19 cellular contexts compared by ENCODE assay signal in genomic region chr9:26033346-26033745, GRCh38.
A peak's percentile ranks its signal among the peaks of the same experiment; 100 is the strongest.
DNase-seq lines count a peak whose midpoint lies in the region; ATAC-seq and TF ChIP-seq lines count a peak whose summit lies in the region.
"Had no signal": no experiment of that assay in that cellular context is flagged by ENCODE, and none has a peak within 500 bp of the region (broad histone marks: within the 10 kb centered on the region; RNA-seq: fewer than 3 reads in every experiment).

No MANE protein-coding gene starts in this region.

- H3K27me3 ChIP-seq in testis = no peaks in the 10 kb centered on the region
- H3K27me3 ChIP-seq: SJSA1 had no signal

- H3K36me3 ChIP-seq in testis (ENCODE audit: low read depth, missing control alignments) = no peaks in the 10 kb centered on the region
- H3K36me3 ChIP-seq: SJSA1 had no signal

- H3K27me3 Mint-ChIP-seq in activated naive CD8-positive, alpha-beta T cell treated with anti-CD3 and anti-CD28 coated beads for 36 hours = no peaks in the 10 kb centered on the region
- H3K27me3 Mint-ChIP-seq: CD4-positive, alpha-beta memory T cell had no signal

- H3K27ac ChIP-seq in testis = no peak overlapping the region
- H3K27ac ChIP-seq: HL-60, PC-9, SJSA1 had no signal

- H3K4me1 Mint-ChIP-seq in activated naive CD8-positive, alpha-beta T cell treated with anti-CD3 and anti-CD28 coated beads for 36 hours = no peaks in the 10 kb centered on the region
- H3K4me1 Mint-ChIP-seq: CD4-positive, alpha-beta memory T cell had no signal

- no peak overlapping the region for H3K4me3 ChIP-seq in testis
- H3K4me3 ChIP-seq: PC-9, SJSA1 had no signal

- intact Hi-C loops in testis (cut with DNase I; ENCODE audit: low total_unique reads) = no loop called here

- H3K4me1 ChIP-seq in testis = no peaks in the 10 kb centered on the region
- H3K4me1 ChIP-seq: SJSA1 had no signal

- TF ChIP-seq CTCF in testis (IDR thresholded peaks at IDR 0.05) = no peak

- no peak overlapping the region for H3K27ac Mint-ChIP-seq in activated naive CD8-positive, alpha-beta T cell treated with anti-CD3 and anti-CD28 coated beads for 36 hours
- H3K27ac Mint-ChIP-seq: CD4-positive, alpha-beta memory T cell had no signal

- no peak for TF ChIP-seq POLR2A in testis (IDR thresholded peaks at IDR 0.05)

- DNase-seq in EL (peak; percentile 6), M059J (ENCODE audit: low read depth) (peak; percentile 18), astrocyte of the hippocampus (ENCODE audit: low read depth, low spot score) (peak; percentile 29), testis (no peak)
- no peak for DNase-seq in activated naive CD8-positive, alpha-beta T cell treated with anti-CD3 and anti-CD28 coated beads for 36 hours
- DNase-seq: ACHN; Calu3; CD4-positive, alpha-beta memory T cell; H7; KG1; NCI-H1048; NCI-H1436 treated with DMSO at 0.1 percent for 48 hours; NCI-H2081; NCI-H524; PC-9 had no signal

- 72 to 86% methylated on average over 3 of the region's 3 CpGs for WGBS in testis, 2 donors

- ATAC-seq in HG03159 (IDR thresholded peaks at IDR 0.05; ENCODE audit: unreplicated experiment) (no peak), GM18909 (IDR thresholded peaks at IDR 0.05; ENCODE audit: poor library complexity, unreplicated experiment) (no peak)

- peaks cover 6% of the 10 kb centered on the region for H3K9me3 Mint-ChIP-seq in activated naive CD8-positive, alpha-beta T cell treated with anti-CD3 and anti-CD28 coated beads for 36 hours

- no peak overlapping the region for H3K4me3 Mint-ChIP-seq in activated naive CD8-positive, alpha-beta T cell treated with anti-CD3 and anti-CD28 coated beads for 36 hours
- H3K4me3 Mint-ChIP-seq: CD4-positive, alpha-beta memory T cell had no signal

- H3K36me3 Mint-ChIP-seq in activated naive CD8-positive, alpha-beta T cell treated with anti-CD3 and anti-CD28 coated beads for 36 hours = no peaks in the 10 kb centered on the region
- H3K36me3 Mint-ChIP-seq: CD4-positive, alpha-beta memory T cell had no signal

- H3K9me3 ChIP-seq in testis = no peaks in the 10 kb centered on the region
- H3K9me3 ChIP-seq: SJSA1 had no signal

Comparison
In these comparisons a context has a peak if more than half of its experiments do, and no peak if none do; other contexts are left out.
1. DNase-seq: peak in EL (single experiment), M059J (single experiment) and astrocyte of the hippocampus (single experiment); none in activated naive CD8-positive, alpha-beta T cell treated with anti-CD3 and anti-CD28 coated beads for 36 hours (single experiment) and testis (single experiment).